In the genomic region with DNA sequence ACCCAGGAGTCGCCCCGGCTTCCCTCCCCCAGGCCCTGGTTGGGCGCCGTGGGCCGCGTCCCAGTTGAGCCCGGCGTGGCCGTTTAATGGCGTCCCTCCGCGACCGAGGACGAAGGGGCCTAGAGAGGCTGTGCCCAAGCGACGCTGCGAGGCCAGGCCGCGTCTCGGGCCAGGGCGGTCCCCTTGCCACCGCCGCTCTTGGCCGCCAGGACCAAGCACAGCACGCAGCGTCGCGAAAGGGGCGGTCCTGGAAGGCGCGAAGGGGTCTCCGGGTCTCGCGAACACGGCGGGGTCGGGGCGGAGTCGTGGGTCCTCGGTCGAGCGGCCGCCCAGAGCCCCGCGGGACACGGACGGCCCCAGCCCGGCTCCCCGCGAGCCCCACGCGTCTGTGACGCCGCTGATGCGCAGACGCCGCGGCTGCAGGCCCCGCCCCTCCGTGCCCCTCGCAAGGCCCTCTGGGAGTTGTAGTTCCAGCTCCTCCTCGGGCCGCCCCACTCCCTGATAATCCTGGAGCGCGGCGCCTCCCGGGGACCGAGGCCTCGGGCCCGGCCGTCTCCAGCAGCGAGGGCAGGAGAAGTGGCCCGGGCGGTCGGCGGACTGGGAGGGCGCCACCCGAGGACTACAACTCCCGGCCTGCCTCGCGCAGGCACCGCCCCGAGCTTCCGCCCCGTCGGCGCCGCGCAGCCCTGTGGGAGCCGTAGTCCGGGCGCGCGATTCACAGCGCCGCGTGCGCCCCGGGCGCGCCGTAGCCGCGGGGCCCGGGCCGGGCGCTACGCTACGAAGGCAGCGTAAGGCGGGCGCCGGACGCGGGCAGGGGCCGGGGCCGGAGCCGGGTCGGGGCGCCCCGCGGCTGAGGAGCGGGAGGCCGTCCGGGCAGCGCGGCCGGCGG, we compare ENCODE assay signal across 8 cellular contexts. TPM values are rescaled to one million over a fixed set of nuclear protein-coding genes. Genes with fewer than 3 reads are reported as not detected.
DNase-seq lines count a peak whose midpoint lies in the region; ATAC-seq and TF ChIP-seq lines count a peak whose summit lies in the region.

Gene CAPN15 (plus strand): TSS at position 698 of the 889 bp plus-strand sequence. CDS start 19,127 bp downstream, outside the sequence.

- H3K27ac ChIP-seq in colonic mucosa: peak within 1 kb of the TSS; percentile 94

- H3K9me3 ChIP-seq in colonic mucosa: no peaks in the 10 kb centered on the region

- ATAC-seq in HG03432 (IDR thresholded peaks at IDR 0.05; ENCODE audit: unreplicated experiment): peak; percentile 66

- H3K27me3 ChIP-seq in colonic mucosa: no peaks in the 10 kb centered on the region

- H3K4me3 ChIP-seq in colonic mucosa: peak within 1 kb of the TSS; percentile 92

- H3K36me3 ChIP-seq in colonic mucosa: no peaks in the 10 kb centered on the region

- peak within 1 kb of the TSS; percentile 95 to 97 for H3K9ac ChIP-seq in colonic mucosa (ENCODE audit: low read depth in 2 of 2, low read length in 2 of 2)

- TF ChIP-seq POLR2A in GM19193 (IDR thresholded peaks at IDR 0.05; ENCODE audit: extremely low read depth, insufficient read depth, insufficient read length): peak; percentile 62

- H3K4me1 ChIP-seq in colonic mucosa: peaks cover 25% of the 10 kb centered on the region

- TF ChIP-seq CTCF in colonic mucosa (IDR thresholded peaks at IDR 0.05): peak; percentile 28

- DNase-seq in AG20443 (ENCODE audit: low spot score) (peak; percentile 94), NCI-H510A treated with DMSO at 0.1 percent for 48 hours (lab: John Stamatoyannopoulos, UW) (peak; percentile 86), colonic mucosa (peak; percentile 85), left kidney (ENCODE audit: low read depth, low spot score) (peak; percentile 97)
- DNase-seq in activated CD4-positive, alpha-beta T cell treated with anti-CD3 and anti-CD28 coated beads for 48 hours: peak; percentile 90
- DNase-seq in stimulated activated CD4-positive, alpha-beta T cell treated with anti-CD3 and anti-CD28 coated beads, Interleukin-2, amount 100 ng/mL, for 24 hours: peak; percentile 88 to 90

- intact Hi-C loops in colonic mucosa (cut with DNase I): no loop called here

RNA-seq across cellular contexts. Expression of gene CAPN15, which starts in this region (rescaled TPM):
- total RNA-seq in colonic mucosa: 100 to 1,000 TPM in 1 of 2 donors, 10 to 100 TPM in 1; 74.6 to 139 TPM

Comparison
In these comparisons a context has a peak if more than half of its experiments do, and no peak if none do; other contexts are left out.
1. Peak in every context shown above with its lines: DNase-seq, ATAC-seq, H3K4me3 ChIP-seq and H3K27ac ChIP-seq.